ENCODE assay signal across 1 cellular context in the genomic region with DNA sequence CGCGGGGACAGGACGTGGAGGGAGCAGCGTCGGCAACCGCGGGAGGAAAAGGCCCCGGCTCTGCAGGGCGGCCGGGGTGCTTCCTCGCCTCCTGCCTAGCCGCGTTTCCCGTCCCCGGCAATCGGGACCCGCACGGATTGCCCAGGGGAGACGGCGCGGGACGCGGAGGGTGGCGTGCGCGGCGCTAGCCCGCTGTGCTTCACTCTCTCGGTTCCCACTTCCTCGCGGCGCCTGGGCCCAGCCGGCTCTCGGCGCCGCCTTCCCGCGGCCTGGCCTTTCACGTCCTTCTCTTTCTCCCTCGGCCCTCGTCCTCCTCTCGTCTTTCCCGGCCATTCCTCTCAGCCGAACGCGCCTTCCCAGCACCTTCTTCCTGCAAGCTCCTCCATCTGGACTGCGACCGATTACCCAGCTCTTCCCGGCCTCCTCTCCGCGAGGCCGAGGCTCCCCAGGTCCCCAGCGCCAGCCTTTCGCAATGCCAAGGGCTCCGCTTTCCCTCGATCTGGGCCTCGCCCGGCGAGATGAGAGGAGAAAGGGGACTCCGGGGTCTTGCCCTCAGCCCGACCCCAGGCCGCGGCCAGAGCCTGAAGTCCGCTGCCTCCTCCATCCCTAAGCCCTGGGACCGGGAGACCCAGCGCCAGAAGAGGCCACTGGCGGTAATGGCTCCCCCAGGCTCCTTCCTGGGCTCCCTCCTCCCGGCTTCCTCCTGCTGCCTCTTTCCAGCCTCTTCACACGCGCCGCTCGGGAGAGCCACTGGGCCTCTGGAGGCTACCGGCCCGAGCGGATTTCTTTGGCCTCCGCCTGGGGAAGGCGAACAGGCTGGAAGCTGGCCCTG.
TF ChIP-seq lines count a peak whose summit lies in the region.

No MANE protein-coding gene starts in this region.

TF ChIP-seq in HepG2, 621 proteins besides CTCF, POLR2A, EP300 and RAD21 (continued from another document):
- TF ChIP-seq, protein P1, sequence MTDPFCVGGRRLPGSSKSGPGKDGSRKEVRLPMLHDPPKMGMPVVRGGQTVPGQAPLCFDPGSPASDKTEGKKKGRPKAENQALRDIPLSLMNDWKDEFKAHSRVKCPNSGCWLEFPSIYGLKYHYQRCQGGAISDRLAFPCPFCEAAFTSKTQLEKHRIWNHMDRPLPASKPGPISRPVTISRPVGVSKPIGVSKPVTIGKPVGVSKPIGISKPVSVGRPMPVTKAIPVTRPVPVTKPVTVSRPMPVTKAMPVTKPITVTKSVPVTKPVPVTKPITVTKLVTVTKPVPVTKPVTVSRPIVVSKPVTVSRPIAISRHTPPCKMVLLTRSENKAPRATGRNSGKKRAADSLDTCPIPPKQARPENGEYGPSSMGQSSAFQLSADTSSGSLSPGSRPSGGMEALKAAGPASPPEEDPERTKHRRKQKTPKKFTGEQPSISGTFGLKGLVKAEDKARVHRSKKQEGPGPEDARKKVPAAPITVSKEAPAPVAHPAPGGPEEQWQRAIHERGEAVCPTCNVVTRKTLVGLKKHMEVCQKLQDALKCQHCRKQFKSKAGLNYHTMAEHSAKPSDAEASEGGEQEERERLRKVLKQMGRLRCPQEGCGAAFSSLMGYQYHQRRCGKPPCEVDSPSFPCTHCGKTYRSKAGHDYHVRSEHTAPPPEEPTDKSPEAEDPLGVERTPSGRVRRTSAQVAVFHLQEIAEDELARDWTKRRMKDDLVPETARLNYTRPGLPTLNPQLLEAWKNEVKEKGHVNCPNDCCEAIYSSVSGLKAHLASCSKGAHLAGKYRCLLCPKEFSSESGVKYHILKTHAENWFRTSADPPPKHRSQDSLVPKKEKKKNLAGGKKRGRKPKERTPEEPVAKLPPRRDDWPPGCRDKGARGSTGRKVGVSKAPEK (CRISPR knock-in tag; IDR thresholded peaks at IDR 0.05; ENCODE audit: borderline replicate concordance): 0 out of 2 replicates have a peak, but pooled peaks have one; percentile 56
- TF ChIP-seq FOXA1 (IDR thresholded peaks at IDR 0.05) (no peak), FOXA1 (CRISPR knock-in tag; IDR thresholded peaks at IDR 0.05) (no peak), KAT8 (CRISPR knock-in tag; IDR thresholded peaks at IDR 0.05) (peak; percentile 48), IRX3 (CRISPR knock-in tag; IDR thresholded peaks at IDR 0.05; ENCODE audit: borderline replicate concordance, low read depth) (no peak), ZNF660 (CRISPR knock-in tag; IDR thresholded peaks at IDR 0.05; ENCODE audit: borderline replicate concordance, low read depth) (no peak), CHD2 (IDR thresholded peaks at IDR 0.05; ENCODE audit: low read depth, low read length) (no peak), DPF2 (CRISPR knock-in tag; IDR thresholded peaks at IDR 0.05; ENCODE audit: borderline replicate concordance, low read depth) (no peak), ZNF577 (CRISPR knock-in tag; IDR thresholded peaks at IDR 0.05; ENCODE audit: borderline replicate concordance, low read depth) (no peak), SMAD9 (CRISPR knock-in tag; IDR thresholded peaks at IDR 0.05) (no peak), FOXP1 (IDR thresholded peaks at IDR 0.05) (no peak), FOXP1 (CRISPR knock-in tag; IDR thresholded peaks at IDR 0.05) (no peak), REPIN1 (CRISPR knock-in tag; IDR thresholded peaks at IDR 0.05; ENCODE audit: borderline replicate concordance, low read depth) (peak; percentile 23; the same call in 1 of the 2 replicates), ZNF792 (CRISPR knock-in tag; IDR thresholded peaks at IDR 0.05) (no peak; the same call in 1 of the 2 replicates), ZNF446 (CRISPR knock-in tag; IDR thresholded peaks at IDR 0.05) (peak; percentile 89)
- TF ChIP-seq, protein P2, sequence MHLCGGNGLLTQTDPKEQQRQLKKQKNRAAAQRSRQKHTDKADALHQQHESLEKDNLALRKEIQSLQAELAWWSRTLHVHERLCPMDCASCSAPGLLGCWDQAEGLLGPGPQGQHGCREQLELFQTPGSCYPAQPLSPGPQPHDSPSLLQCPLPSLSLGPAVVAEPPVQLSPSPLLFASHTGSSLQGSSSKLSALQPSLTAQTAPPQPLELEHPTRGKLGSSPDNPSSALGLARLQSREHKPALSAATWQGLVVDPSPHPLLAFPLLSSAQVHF (CRISPR knock-in tag; IDR thresholded peaks at IDR 0.05): no peak
- TF ChIP-seq, protein P3, sequence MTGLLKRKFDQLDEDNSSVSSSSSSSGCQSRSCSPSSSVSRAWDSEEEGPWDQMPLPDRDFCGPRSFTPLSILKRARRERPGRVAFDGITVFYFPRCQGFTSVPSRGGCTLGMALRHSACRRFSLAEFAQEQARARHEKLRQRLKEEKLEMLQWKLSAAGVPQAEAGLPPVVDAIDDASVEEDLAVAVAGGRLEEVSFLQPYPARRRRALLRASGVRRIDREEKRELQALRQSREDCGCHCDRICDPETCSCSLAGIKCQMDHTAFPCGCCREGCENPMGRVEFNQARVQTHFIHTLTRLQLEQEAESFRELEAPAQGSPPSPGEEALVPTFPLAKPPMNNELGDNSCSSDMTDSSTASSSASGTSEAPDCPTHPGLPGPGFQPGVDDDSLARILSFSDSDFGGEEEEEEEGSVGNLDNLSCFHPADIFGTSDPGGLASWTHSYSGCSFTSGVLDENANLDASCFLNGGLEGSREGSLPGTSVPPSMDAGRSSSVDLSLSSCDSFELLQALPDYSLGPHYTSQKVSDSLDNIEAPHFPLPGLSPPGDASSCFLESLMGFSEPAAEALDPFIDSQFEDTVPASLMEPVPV (CRISPR knock-in tag; IDR thresholded peaks at IDR 0.05): no peak
- TF ChIP-seq, protein P4, sequence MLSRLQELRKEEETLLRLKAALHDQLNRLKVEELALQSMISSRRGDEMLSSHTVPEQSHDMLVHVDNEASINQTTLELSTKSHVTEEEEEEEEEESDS (CRISPR knock-in tag; IDR thresholded peaks at IDR 0.05; ENCODE audit: borderline replicate concordance): no peak
